ENCODE assay signal across 36 cellular contexts in genomic region chr1:82019512-82019911, GRCh38.
"Had no signal": no experiment of that assay in that cellular context is flagged by ENCODE, and none has a peak within 500 bp of the region (broad histone marks: within the 10 kb centered on the region; RNA-seq: fewer than 3 reads in every experiment).

No MANE protein-coding gene starts in this region.

- DNase-seq: activated B cell treated with CpG ODN at 0.5 μM for 24 hours; activated CD4-positive, alpha-beta memory T cell treated with anti-CD3 and anti-CD28 coated beads for 36 hours; activated CD4-positive, alpha-beta T cell treated with anti-CD3 and anti-CD28 coated beads for 4 hours; activated CD4-positive, alpha-beta T cell treated with anti-CD3 and anti-CD28 coated beads, Interleukin-2, amount 10 ng/mL, durations not matched to agents 24 days and 14 days; activated CD4-positive, alpha-beta T cell treated with anti-CD3 and anti-CD28 coated beads, Interleukin-2, amount 50 U/mL, for 1 hour; activated CD4-positive, alpha-beta T cell treated with anti-CD3 and anti-CD28 coated beads, Interleukin-2, amount 50 U/mL, for 4 hours; activated CD4-positive, CD25-positive, alpha-beta regulatory T cell treated with anti-CD3 and anti-CD28 coated beads, Interleukin-2, amount 50 U/mL, for 72 hours; activated CD8-positive, alpha-beta memory T cell treated with anti-CD3 and anti-CD28 coated beads, Interleukin-2, amount 50 U/mL, for 4 hours; activated CD8-positive, alpha-beta T cell treated with anti-CD3 and anti-CD28 coated beads for 36 hours; activated effector memory CD4-positive, alpha-beta T cell treated with anti-CD3 and anti-CD28 coated beads, Interleukin-2, amount 50 U/mL, for 16 hours; activated gamma-delta T cell treated with Interleukin-2 at 50 U/mL for 16 hours; activated naive CD4-positive, alpha-beta T cell; activated naive CD4-positive, alpha-beta T cell treated with anti-CD3 and anti-CD28 coated beads for 36 hours; activated naive CD4-positive, alpha-beta T cell treated with anti-CD3 and anti-CD28 coated beads, Interleukin-2, amount 50 U/mL, for 16 hours; activated naive CD8-positive, alpha-beta T cell treated with anti-CD3 and anti-CD28 coated beads for 36 hours; activated T-cell treated with anti-CD3 and anti-CD28 coated beads for 4 hours; activated T-cell treated with anti-CD3 and anti-CD28 coated beads, Interleukin-2, amount 50 U/mL, for 1 hour; activated T-cell treated with anti-CD3 and anti-CD28 coated beads, Interleukin-2, amount 50 U/mL, for 4 hours; activated T-cell treated with anti-CD3 and anti-CD28 coated beads, Interleukin-2, amount 50 U/mL, for 72 hours; adrenal gland; amniotic stem cell; aorta; body of pancreas; brain microvascular endothelial cell; central memory CD4-positive, alpha-beta T cell; T-helper 2 cell; T-helper 9 cell had no signal

- H3K36me3 Mint-ChIP-seq: activated CD4-positive, alpha-beta memory T cell treated with anti-CD3 and anti-CD28 coated beads for 36 hours; activated naive CD8-positive, alpha-beta T cell treated with anti-CD3 and anti-CD28 coated beads for 36 hours had no signal

- H3K4me3 Mint-ChIP-seq: activated B cell treated with CpG ODN at 0.5 μM for 24 hours; activated CD4-positive, alpha-beta memory T cell treated with anti-CD3 and anti-CD28 coated beads for 36 hours; activated CD4-positive, alpha-beta T cell treated with anti-CD3 and anti-CD28 coated beads, Interleukin-2, amount 10 ng/mL, durations not matched to agents 24 days and 14 days; activated CD8-positive, alpha-beta T cell treated with anti-CD3 and anti-CD28 coated beads for 36 hours; activated naive CD4-positive, alpha-beta T cell treated with anti-CD3 and anti-CD28 coated beads for 36 hours; activated naive CD8-positive, alpha-beta T cell treated with anti-CD3 and anti-CD28 coated beads for 36 hours; activated T-cell treated with anti-CD3 and anti-CD28 coated beads, Interleukin-2, amount 50 U/mL, for 4 hours; activated T-cell treated with anti-CD3 and anti-CD28 coated beads, Interleukin-2, amount 50 U/mL, for 72 hours; activated T-helper 1 cell treated with anti-CD3 and anti-CD28 coated beads, Interleukin-12 subunit alpha, Interleukin-12 subunit beta, Interleukin-2, Interleukin-4 antibody, amounts not matched to agents 30 ng/mL and 10 ng/mL and 1 ng/mL, durations not matched to agents 14 hours and 24 hours and 36 hours; activated T-helper 17 cell treated with anti-CD3 and anti-CD28 coated beads, Interleukin-2, amount 50 U/mL, for 72 hours; T-helper 1 cell treated with Interleukin-12 subunit alpha and Interleukin-12 subunit beta and Interleukin-4 antibody, amounts not matched to agents 30 μg/mL and 1 μg/mL, for 36 hours; T-helper 2 cell treated with Interferon-gamma antibody and Interleukin-4, amounts not matched to agents 5 μg/mL and 100 μg/mL, for 36 hours had no signal

- H3K27me3 ChIP-seq: adrenal gland, body of pancreas, brain microvascular endothelial cell, breast epithelium had no signal

- H3K4me1 Mint-ChIP-seq: activated B cell treated with CpG ODN at 0.5 μM for 24 hours; activated CD4-positive, alpha-beta T cell treated with anti-CD3 and anti-CD28 coated beads, Interleukin-2, amount 10 ng/mL, durations not matched to agents 24 days and 14 days; activated naive CD8-positive, alpha-beta T cell treated with anti-CD3 and anti-CD28 coated beads for 36 hours; activated T-helper 17 cell treated with anti-CD3 and anti-CD28 coated beads, Interleukin-2, amount 50 U/mL, for 72 hours had no signal

- H3K27ac ChIP-seq: adrenal gland, body of pancreas, brain microvascular endothelial cell, breast epithelium, VCaP had no signal

- H3K4me3 ChIP-seq: adrenal gland, body of pancreas, breast epithelium had no signal

- H3K36me3 ChIP-seq: adrenal gland, brain microvascular endothelial cell, breast epithelium had no signal

- H3K9me3 ChIP-seq: adrenal gland, body of pancreas, breast epithelium had no signal

- H3K4me1 ChIP-seq: adrenal gland, body of pancreas, breast epithelium had no signal

- H3K27ac Mint-ChIP-seq: activated B cell treated with CpG ODN at 0.5 μM for 24 hours; activated CD4-positive, alpha-beta memory T cell treated with anti-CD3 and anti-CD28 coated beads for 36 hours; activated CD4-positive, alpha-beta T cell treated with anti-CD3 and anti-CD28 coated beads, Interleukin-2, amount 10 ng/mL, durations not matched to agents 24 days and 14 days; activated CD8-positive, alpha-beta T cell treated with anti-CD3 and anti-CD28 coated beads for 36 hours; activated naive CD4-positive, alpha-beta T cell treated with anti-CD3 and anti-CD28 coated beads for 36 hours; activated naive CD4-positive, alpha-beta T cell treated with anti-CD3 and anti-CD28 coated beads, Interleukin-2, amount 50 U/mL, for 72 hours; activated naive CD8-positive, alpha-beta T cell treated with anti-CD3 and anti-CD28 coated beads for 36 hours; activated T-cell treated with anti-CD3 and anti-CD28 coated beads, Interleukin-2, amount 50 U/mL, for 72 hours; activated T-helper 1 cell treated with anti-CD3 and anti-CD28 coated beads, Interleukin-12 subunit alpha, Interleukin-12 subunit beta, Interleukin-2, Interleukin-4 antibody, amounts not matched to agents 30 ng/mL and 10 ng/mL and 1 ng/mL, durations not matched to agents 14 hours and 24 hours and 36 hours; activated T-helper 17 cell treated with anti-CD3 and anti-CD28 coated beads, Interleukin-2, amount 50 U/mL, for 72 hours; T-helper 1 cell treated with Interleukin-12 subunit alpha and Interleukin-12 subunit beta and Interleukin-4 antibody, amounts not matched to agents 30 μg/mL and 1 μg/mL, for 36 hours; T-helper 2 cell treated with Interferon-gamma antibody and Interleukin-4, amounts not matched to agents 5 μg/mL and 100 μg/mL, for 36 hours had no signal

- H3K27me3 Mint-ChIP-seq: activated B cell treated with CpG ODN at 0.5 μM for 24 hours; activated CD4-positive, alpha-beta memory T cell treated with anti-CD3 and anti-CD28 coated beads for 36 hours; activated CD4-positive, alpha-beta T cell treated with anti-CD3 and anti-CD28 coated beads, Interleukin-2, amount 10 ng/mL, durations not matched to agents 24 days and 14 days; activated CD8-positive, alpha-beta T cell treated with anti-CD3 and anti-CD28 coated beads for 36 hours; activated naive CD8-positive, alpha-beta T cell treated with anti-CD3 and anti-CD28 coated beads for 36 hours; activated T-helper 17 cell treated with anti-CD3 and anti-CD28 coated beads, Interleukin-2, amount 50 U/mL, for 72 hours had no signal

- H3K9me3 Mint-ChIP-seq: activated CD4-positive, alpha-beta T cell treated with anti-CD3 and anti-CD28 coated beads, Interleukin-2, amount 10 ng/mL, durations not matched to agents 24 days and 14 days had no signal

- ATAC-seq: activated CD8-positive, alpha-beta T cell treated with anti-CD3 and anti-CD28 coated beads for 36 hours; activated naive CD4-positive, alpha-beta T cell treated with anti-CD3 and anti-CD28 coated beads, Interleukin-2, amount 50 U/mL, for 72 hours; activated T-cell treated with anti-CD3 and anti-CD28 coated beads, Interleukin-2, amount 50 U/mL, for 4 hours; activated T-cell treated with anti-CD3 and anti-CD28 coated beads, Interleukin-2, amount 50 U/mL, for 72 hours; activated T-helper 17 cell treated with anti-CD3 and anti-CD28 coated beads, Interleukin-2, amount 50 U/mL, for 72 hours; body of pancreas had no signal

- FAIRE-seq: astrocyte, TTC549 had no signal
